ENCODE assay signal across 18 cellular contexts in genomic region chr6:111038534-111039252, GRCh38. TPM values are rescaled to one million over a fixed set of nuclear protein-coding genes. Genes with fewer than 3 reads are reported as not detected.
DNase-seq lines count a peak whose midpoint lies in the region; ATAC-seq, FAIRE-seq and TF ChIP-seq lines count a peak whose summit lies in the region.
"Had no signal": no experiment of that assay in that cellular context is flagged by ENCODE, and none has a peak within 500 bp of the region (broad histone marks: within the 10 kb centered on the region; RNA-seq: fewer than 3 reads in every experiment).

No MANE protein-coding gene starts in this region.

- H3K4me1 ChIP-seq in psoas muscle: no peaks in the 10 kb centered on the region
- H3K4me1 ChIP-seq: BLaER1, lower lobe of right lung, testis had no signal

- H3K36me3 Mint-ChIP-seq in activated T-cell treated with anti-CD3 and anti-CD28 coated beads, Interleukin-2, amount 50 U/mL, for 4 hours (ENCODE audit: insufficient read depth): no peaks in the 10 kb centered on the region

- no peaks in the 10 kb centered on the region for H3K4me1 Mint-ChIP-seq in activated T-cell treated with anti-CD3 and anti-CD28 coated beads, Interleukin-2, amount 50 U/mL, for 4 hours (ENCODE audit: low read depth)
- H3K4me1 Mint-ChIP-seq: naive thymus-derived CD8-positive, alpha-beta T cell had no signal

- WGBS in psoas muscle, 3 donors: 93 to 94% (median 93%) methylated on average over 6 of the region's 6 CpGs

- no peaks in the 10 kb centered on the region for H3K9me3 Mint-ChIP-seq in activated T-cell treated with anti-CD3 and anti-CD28 coated beads, Interleukin-2, amount 50 U/mL, for 4 hours
- H3K9me3 Mint-ChIP-seq: naive thymus-derived CD8-positive, alpha-beta T cell had no signal

- H3K27ac ChIP-seq in psoas muscle: no peak overlapping the region
- H3K27ac ChIP-seq: BLaER1, lower lobe of right lung, SK-N-MC, testis had no signal

- no peak for TF ChIP-seq CTCF in psoas muscle (IDR thresholded peaks at IDR 0.05)

- no peak for FAIRE-seq in GM12892 (lab: Jason Lieb, UNC)

- ATAC-seq in GM18858 (IDR thresholded peaks at IDR 0.05; ENCODE audit: unreplicated experiment) (peak; percentile 71), HG02623 (IDR thresholded peaks at IDR 0.05; ENCODE audit: unreplicated experiment) (peak; percentile 40), GM18520 (IDR thresholded peaks at IDR 0.05; ENCODE audit: unreplicated experiment) (no peak), psoas muscle (no peak), GM18867 (IDR thresholded peaks at IDR 0.05; ENCODE audit: unreplicated experiment) (no peak)
- ATAC-seq in activated T-cell treated with anti-CD3 and anti-CD28 coated beads, Interleukin-2, amount 50 U/mL, for 4 hours: peak; percentile 41 to 77
- ATAC-seq: lower lobe of right lung; naive thymus-derived CD8-positive, alpha-beta T cell had no signal

- peak; percentile 27 for DNase-seq in GM12892 (ENCODE audit: insufficient read length)
- no peak for DNase-seq in activated T-cell treated with anti-CD3 and anti-CD28 coated beads, Interleukin-2, amount 50 U/mL, for 4 hours
- no peak for DNase-seq in psoas muscle
- DNase-seq in activated CD8-positive, alpha-beta memory T cell treated with anti-CD3 and anti-CD28 coated beads, Interleukin-2, amount 50 U/mL, for 48 hours: no peak
- DNase-seq: activated CD8-positive, alpha-beta memory T cell treated with anti-CD3 and anti-CD28 coated beads, Interleukin-2, amount 50 U/mL, for 4 hours; DMS 273 treated with DMSO at 0.1 percent for 48 hours; lower lobe of right lung; naive thymus-derived CD8-positive, alpha-beta T cell; NCI-H1930; NCI-H526; testis had no signal

- intact Hi-C loops in psoas muscle (cut with DNase I): no loop called here

- no peak for TF ChIP-seq POLR2A in GM12892 (IDR thresholded peaks at IDR 0.05; ENCODE audit: low read depth, low read length)

- no peak overlapping the region for H3K4me3 ChIP-seq in psoas muscle
- H3K4me3 ChIP-seq: BLaER1, lower lobe of right lung, SK-N-MC, smooth muscle cell, testis had no signal

- no peak overlapping the region for H3K4me3 Mint-ChIP-seq in activated T-cell treated with anti-CD3 and anti-CD28 coated beads, Interleukin-2, amount 50 U/mL, for 4 hours
- H3K4me3 Mint-ChIP-seq: naive thymus-derived CD8-positive, alpha-beta T cell had no signal

- no peaks in the 10 kb centered on the region for H3K9me3 ChIP-seq in psoas muscle
- H3K9me3 ChIP-seq: BLaER1, lower lobe of right lung, testis had no signal

- H3K36me3 ChIP-seq in psoas muscle (ENCODE audit: insufficient read depth in 1 of 2, low read depth in 1 of 2): no peaks in the 10 kb centered on the region
- H3K36me3 ChIP-seq: BLaER1, lower lobe of right lung had no signal

- no peaks in the 10 kb centered on the region for H3K27me3 ChIP-seq in psoas muscle (ENCODE audit: insufficient read depth in 3 of 3, low read length in 2 of 3)
- H3K27me3 ChIP-seq: BLaER1, testis had no signal

- H3K27me3 Mint-ChIP-seq in activated T-cell treated with anti-CD3 and anti-CD28 coated beads, Interleukin-2, amount 50 U/mL, for 4 hours (ENCODE audit: low read depth): no peaks in the 10 kb centered on the region

RNA-seq across cellular contexts. Expression of gene SLC16A10, which starts 48.6 kb away (rescaled TPM):
- 3.4 TPM for polyA plus RNA-seq in GM12892 (2012; ENCODE audit: missing spikeins)
- 1 to 10 TPM; 4.1 to 6.0 (median 5.8) TPM for total RNA-seq in activated T-cell treated with anti-CD3 and anti-CD28 coated beads, Interleukin-2, amount 50 U/mL, for 4 hours
- total RNA-seq in psoas muscle: 100 to 1,000 TPM in 1 of 4 donors, 10 to 100 TPM in 3; 33.9 to 106 (median 56.1) TPM
- 10 to 100 TPM; 13.9 to 50.3 (median 39.3) TPM for polyA plus RNA-seq in psoas muscle

RNA-seq across cellular contexts. Expression of gene RPF2, which starts 56.9 kb away (rescaled TPM):
- 49.2 TPM for polyA plus RNA-seq in GM12892 (2012; ENCODE audit: missing spikeins)
- total RNA-seq in activated T-cell treated with anti-CD3 and anti-CD28 coated beads, Interleukin-2, amount 50 U/mL, for 4 hours: 100 to 1,000 TPM; 103 to 111 (median 108) TPM
- total RNA-seq in psoas muscle: 10 to 100 TPM; 28.9 to 50.5 (median 43.2) TPM
- 10 to 100 TPM; 35.1 to 67.7 (median 54.4) TPM for polyA plus RNA-seq in psoas muscle

Comparison
In these comparisons a context has a peak if more than half of its experiments do, and no peak if none do; other contexts are left out.
1. ATAC-seq: peak in GM18858 (single experiment), HG02623 (single experiment) and activated T-cell treated with anti-CD3 and anti-CD28 coated beads, Interleukin-2, amount 50 U/mL, for 4 hours (2 of 2); none in GM18520 (single experiment), psoas muscle (0 of 4) and GM18867 (single experiment).
2. RNA of gene SLC16A10, which starts 48.6 kb away (total RNA-seq): 33.9 to 106 TPM in psoas muscle; 4.1 to 6.0 TPM in activated T-cell treated with anti-CD3 and anti-CD28 coated beads, Interleukin-2, amount 50 U/mL, for 4 hours; every median in the first group is over 4 times any median in the second.